ENCODE assay signal across 20 cellular contexts in genomic region chr6:10564975-10565374, GRCh38.
"Had no signal": no experiment of that assay in that cellular context is flagged by ENCODE, and none has a peak within 500 bp of the region (broad histone marks: within the 10 kb centered on the region; RNA-seq: fewer than 3 reads in every experiment).

No MANE protein-coding gene starts in this region.

- H3K9me3 Mint-ChIP-seq: activated CD4-positive, alpha-beta memory T cell treated with anti-CD3 and anti-CD28 coated beads, Interleukin-2, amount 10 ng/mL, durations not matched to agents 7 days and 5 days; activated naive CD8-positive, alpha-beta T cell treated with anti-CD3 and anti-CD28 coated beads for 36 hours; natural killer cell treated with Interleukin-12 subunit alpha and Interleukin-12 subunit beta and Interleukin-15 and Interleukin-18, amount 100 ng/mL, for 72 hours had no signal

- H3K36me3 ChIP-seq: cardiac muscle cell, gastrocnemius medialis, lower lobe of right lung, tibial nerve, uterus had no signal

- H3K9me3 ChIP-seq: gastrocnemius medialis, lower lobe of right lung, tibial nerve, uterus had no signal

- H3K36me3 Mint-ChIP-seq: activated CD8-positive, alpha-beta memory T cell treated with anti-CD3 and anti-CD28 coated beads, Interleukin-2, amount 10 ng/mL, durations not matched to agents 7 days and 5 days; natural killer cell treated with Interleukin-12 subunit alpha and Interleukin-12 subunit beta and Interleukin-15 and Interleukin-18, amount 100 ng/mL, for 72 hours had no signal

- FAIRE-seq: colon, endometrium had no signal

- H3K27me3 Mint-ChIP-seq: activated CD4-positive, alpha-beta memory T cell treated with anti-CD3 and anti-CD28 coated beads, Interleukin-2, amount 10 ng/mL, durations not matched to agents 7 days and 5 days; activated CD8-positive, alpha-beta memory T cell treated with anti-CD3 and anti-CD28 coated beads, Interleukin-2, amount 10 ng/mL, durations not matched to agents 7 days and 5 days; activated naive CD8-positive, alpha-beta T cell treated with anti-CD3 and anti-CD28 coated beads for 36 hours had no signal

- H3K27me3 ChIP-seq: cardiac muscle cell, gastrocnemius medialis, tibial nerve, uterus had no signal

- H3K4me1 Mint-ChIP-seq: activated CD4-positive, alpha-beta memory T cell treated with anti-CD3 and anti-CD28 coated beads, Interleukin-2, amount 10 ng/mL, durations not matched to agents 7 days and 5 days; activated CD8-positive, alpha-beta memory T cell treated with anti-CD3 and anti-CD28 coated beads, Interleukin-2, amount 10 ng/mL, durations not matched to agents 7 days and 5 days; activated naive CD8-positive, alpha-beta T cell treated with anti-CD3 and anti-CD28 coated beads for 36 hours had no signal

- H3K4me3 Mint-ChIP-seq: activated CD4-positive, alpha-beta memory T cell treated with anti-CD3 and anti-CD28 coated beads, Interleukin-2, amount 10 ng/mL, durations not matched to agents 7 days and 5 days; activated CD8-positive, alpha-beta memory T cell treated with anti-CD3 and anti-CD28 coated beads, Interleukin-2, amount 10 ng/mL, durations not matched to agents 7 days and 5 days; activated naive CD8-positive, alpha-beta T cell treated with anti-CD3 and anti-CD28 coated beads for 36 hours; natural killer cell treated with Interleukin-12 subunit alpha and Interleukin-12 subunit beta and Interleukin-15 and Interleukin-18, amount 100 ng/mL, for 72 hours had no signal

- H3K4me3 ChIP-seq: cardiac muscle cell, gastrocnemius medialis, lower lobe of right lung, tibial nerve, uterus had no signal

- H3K27ac Mint-ChIP-seq: activated CD4-positive, alpha-beta memory T cell treated with anti-CD3 and anti-CD28 coated beads, Interleukin-2, amount 10 ng/mL, durations not matched to agents 7 days and 5 days; activated CD8-positive, alpha-beta memory T cell treated with anti-CD3 and anti-CD28 coated beads, Interleukin-2, amount 10 ng/mL, durations not matched to agents 7 days and 5 days; activated naive CD8-positive, alpha-beta T cell treated with anti-CD3 and anti-CD28 coated beads for 36 hours; natural killer cell treated with Interleukin-12 subunit alpha and Interleukin-12 subunit beta and Interleukin-15 and Interleukin-18, amount 100 ng/mL, for 72 hours had no signal

- DNase-seq: activated CD4-positive, alpha-beta memory T cell treated with anti-CD3 and anti-CD28 coated beads, Interleukin-2, amount 10 ng/mL, durations not matched to agents 7 days and 5 days; activated CD4-positive, alpha-beta T cell treated with anti-CD3 and anti-CD28 coated beads for 48 hours; activated CD4-positive, CD25-positive, alpha-beta regulatory T cell; activated CD8-positive, alpha-beta memory T cell treated with anti-CD3 and anti-CD28 coated beads, Interleukin-2, amount 10 ng/mL, durations not matched to agents 7 days and 5 days; activated naive CD4-positive, alpha-beta T cell; activated naive CD8-positive, alpha-beta T cell treated with anti-CD3 and anti-CD28 coated beads for 36 hours; amniotic stem cell; gastrocnemius medialis; lower lobe of right lung; occipital lobe; posterior cingulate gyrus; retina; stimulated activated CD4-positive, alpha-beta T cell treated with anti-CD3 and anti-CD28 coated beads, Interleukin-2, amount 100 ng/mL, for 24 hours; stimulated activated naive CD8-positive, alpha-beta T cell treated with anti-CD3 and anti-CD28 coated beads, Interleukin-15, Interleukin-2, amounts not matched to agents 100 U/mL and 50 U/mL, for 24 hours; uterus had no signal

- ATAC-seq: activated CD8-positive, alpha-beta memory T cell treated with anti-CD3 and anti-CD28 coated beads, Interleukin-2, amount 10 ng/mL, durations not matched to agents 7 days and 5 days; gastrocnemius medialis; lower lobe of right lung; natural killer cell treated with Interleukin-12 subunit alpha and Interleukin-12 subunit beta and Interleukin-15 and Interleukin-18, amount 100 ng/mL, for 72 hours; stimulated activated naive CD8-positive, alpha-beta T cell treated with anti-CD3 and anti-CD28 coated beads, Interleukin-15, Interleukin-2, amounts not matched to agents 100 U/mL and 50 U/mL, for 24 hours had no signal

- H3K27ac ChIP-seq: cardiac muscle cell, gastrocnemius medialis, lower lobe of right lung, tibial nerve, uterus had no signal

- H3K4me1 ChIP-seq: gastrocnemius medialis, lower lobe of right lung, tibial nerve, uterus had no signal
